In genomic region chr10:6186894-6187256, GRCh38 we compare ENCODE assay signal across 18 cellular contexts.
"Had no signal": no experiment of that assay in that cellular context is flagged by ENCODE, and none has a peak within 500 bp of the region (broad histone marks: within the 10 kb centered on the region; RNA-seq: fewer than 3 reads in every experiment).

No MANE protein-coding gene starts in this region.

- H3K36me3 ChIP-seq: heart right ventricle, right lobe of liver, spleen had no signal

- ATAC-seq: heart right ventricle, left colon, T-cell had no signal

- H3K9me3 ChIP-seq: heart right ventricle, right lobe of liver, spleen had no signal

- H3K27me3 Mint-ChIP-seq: activated naive CD8-positive, alpha-beta T cell treated with anti-CD3 and anti-CD28 coated beads, Interleukin-2, amount 10 ng/mL, durations not matched to agents 7 days and 5 days; memory B cell; T-cell had no signal

- H3K27ac ChIP-seq: epithelial cell of prostate, right lobe of liver had no signal

- H3K4me3 Mint-ChIP-seq: activated naive CD8-positive, alpha-beta T cell treated with anti-CD3 and anti-CD28 coated beads, Interleukin-2, amount 10 ng/mL, durations not matched to agents 7 days and 5 days; endodermal cell; memory B cell; T-cell had no signal

- H3K27me3 ChIP-seq: heart right ventricle, right lobe of liver, spleen had no signal

- H3K27ac Mint-ChIP-seq: activated naive CD8-positive, alpha-beta T cell treated with anti-CD3 and anti-CD28 coated beads, Interleukin-2, amount 10 ng/mL, durations not matched to agents 7 days and 5 days; endodermal cell; memory B cell; T-cell had no signal

- H3K9me3 Mint-ChIP-seq: activated naive CD8-positive, alpha-beta T cell treated with anti-CD3 and anti-CD28 coated beads, Interleukin-2, amount 10 ng/mL, durations not matched to agents 7 days and 5 days; activated T-helper 2 cell treated with anti-CD3 and anti-CD28 coated beads, Interferon-gamma antibody, Interleukin-2, Interleukin-4, amounts not matched to agents 10 μg/mL and 5 μg/mL and 100 μg/mL, durations not matched to agents 14 hours and 24 hours and 36 hours; endodermal cell; memory B cell; T-cell had no signal

- DNase-seq: activated CD4-positive, alpha-beta T cell treated with anti-CD3 and anti-CD28 coated beads for 1 hour; activated naive CD4-positive, alpha-beta T cell; activated naive CD8-positive, alpha-beta T cell treated with anti-CD3 and anti-CD28 coated beads, Interleukin-2, amount 10 ng/mL, durations not matched to agents 7 days and 5 days; cerebellar nuclear complex; cortex of kidney; endodermal cell; heart right ventricle; islet precursor cell; left colon; occipital lobe; right lobe of liver; spleen; stimulated activated CD4-positive, alpha-beta T cell treated with anti-CD3 and anti-CD28 coated beads, Interleukin-4, amount 100 ng/mL, for 1 hour; stimulated activated naive CD4-positive, alpha-beta T cell treated with Interleukin-2 at 50 U/mL for 16 hours; T-cell had no signal

- H3K4me3 ChIP-seq: heart right ventricle, right lobe of liver, spleen had no signal
